22 cellular contexts compared by ENCODE assay signal in the genomic region with DNA sequence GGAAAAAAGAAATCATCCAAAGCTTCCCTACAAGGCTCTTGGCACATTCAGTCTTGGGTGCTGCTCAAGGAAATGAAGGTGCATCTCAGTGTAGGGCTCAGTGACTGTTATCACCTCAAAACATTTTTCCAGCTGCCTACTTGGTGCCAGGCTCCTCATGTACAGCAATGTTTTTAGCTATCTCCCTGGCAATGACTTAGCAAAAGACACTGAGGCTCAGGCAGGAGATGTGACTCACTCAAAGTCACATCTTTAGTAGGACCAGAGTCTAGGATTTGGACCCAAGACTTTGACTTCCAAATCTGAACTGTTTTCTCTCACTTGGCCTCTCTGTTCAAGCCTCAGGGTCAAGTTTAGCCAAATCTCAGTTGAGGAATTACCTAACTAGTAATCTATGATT.
DNase-seq lines count a peak whose midpoint lies in the region; ATAC-seq, FAIRE-seq and TF ChIP-seq lines count a peak whose summit lies in the region.
"Had no signal": no experiment of that assay in that cellular context is flagged by ENCODE, and none has a peak within 500 bp of the region (broad histone marks: within the 10 kb centered on the region; RNA-seq: fewer than 3 reads in every experiment).

No MANE protein-coding gene starts in this region.

- no peak overlapping the region for H3K4me2 ChIP-seq in K562 (ENCODE audit: insufficient read depth, low read length)
- H3K4me2 ChIP-seq in trophoblast cell (ENCODE audit: low read length), result no peak overlapping the region

- H3K79me2 ChIP-seq in K562 (ENCODE audit: control insufficient read depth, insufficient read depth, low read length) (no peaks in the 10 kb centered on the region), trophoblast cell (ENCODE audit: control insufficient read depth, insufficient read depth, low read length, poor library complexity) (no peaks in the 10 kb centered on the region)

- BruUV-seq in K562 (replicated peaks; lab: Mats Ljungman, UMichigan), result no TSS peak

- DNase-seq in H54 (ENCODE audit: insufficient read length, low spot score) (peak; percentile 20), OCI-M1 (lab: John Stamatoyannopoulos, UW) (peak; percentile 15), K562 (ENCODE audit: extremely low read depth in 1 of 4, low spot score in 3 of 4) (peak in 1 of 4 experiments; percentile 16), trophoblast cell (no peak), HCEC 1CT (no peak), NCI-H1105 treated with DMSO at 0.1 percent for 48 hours (lab: John Stamatoyannopoulos, UW) (no peak)
- DNase-seq: DMS 273 treated with DMSO at 0.1 percent for 48 hours, DND-41, GOT3, Karpas-422, MM.1S, NCI-H1105, NCI-H1694 treated with DMSO at 0.1 percent for 48 hours, NCI-H524, NCI-H82, PC-3, SIG-M5, T-cell had no signal

- peak; percentile 15 for FAIRE-seq in H54 (lab: Jason Lieb, UNC)
- FAIRE-seq in K562 (lab: Jason Lieb, UNC), result no peak
- FAIRE-seq: G401.6 had no signal

- no peak overlapping the region for H3K18ac ChIP-seq in trophoblast cell (ENCODE audit: low read length)

- intact Hi-C loops in K562 (cut with micrococcal nuclease), result loop anchor here (10.0 kb wide), 1 partner anchor 55 kb away; no protein-coding TSS in a partner anchor

- H4K12ac ChIP-seq in trophoblast cell (ENCODE audit: low read depth, low read length), result no peak overlapping the region

- no peaks in the 10 kb centered on the region for H3K9me1 ChIP-seq in K562 (ENCODE audit: control insufficient read depth, insufficient read depth, low read length)

- H3K9ac ChIP-seq in K562 (ENCODE audit: insufficient read depth in 1 of 2, low read depth in 2 of 2, low read length in 2 of 2) (no peak overlapping the region), trophoblast cell (ENCODE audit: low read length) (no peak overlapping the region)

- no peak overlapping the region for H3K27ac ChIP-seq in K562 (ENCODE audit: extremely low read depth, low read depth, low read length)
- no peak overlapping the region for H3K27ac ChIP-seq in trophoblast cell (ENCODE audit: low read depth, low read length)
- H3K27ac ChIP-seq: RWPE1 had no signal

- no peak for TF ChIP-seq RAD21 in K562 (CRISPR knock-in tag; conservative IDR thresholded peaks at IDR 0.05 in 1 of 2, IDR thresholded peaks at IDR 0.05 in 1 of 2)

- TF ChIP-seq POLR2A in H54 (IDR thresholded peaks at IDR 0.05; ENCODE audit: low read depth, low read length) (no peak), K562 (conservative IDR thresholded peaks at IDR 0.05) (no peak)

- POLR2A ChIA-PET in K562 (lab: Yijun Ruan, JAX), result interaction anchor here (0.7 kb wide), 1 partner anchor 9 kb away, joined by 3 read pairs; no protein-coding TSS in a partner anchor

- CTCF ChIA-PET in K562 (lab: Yijun Ruan, JAX; ENCODE audit: low intra/inter-chr PET ratio), result no interaction called here

- H4K20me1 ChIP-seq in K562 (replicated peaks; ENCODE audit: control insufficient read depth, insufficient read depth, low read length), result no peaks in the 10 kb centered on the region

- no peaks in the 10 kb centered on the region for H3K79me1 ChIP-seq in trophoblast cell (ENCODE audit: low read length)

- H4K91ac ChIP-seq in trophoblast cell (ENCODE audit: low read depth, low read length), result no peak overlapping the region

- peak overlapping the region; percentile 46 for H3K23ac ChIP-seq in trophoblast cell (ENCODE audit: low read length)

- no peaks in the 10 kb centered on the region; the same call in 2 of the 3 replicates for H3K36me3 ChIP-seq in K562 (ENCODE audit: control insufficient read depth, insufficient read depth, low read length)
- H3K36me3 ChIP-seq in trophoblast cell (ENCODE audit: control insufficient read depth in 1 of 2, insufficient read depth in 2 of 2, low read length in 2 of 2), result no peaks in the 10 kb centered on the region

- H2BK120ac ChIP-seq in trophoblast cell (ENCODE audit: insufficient read depth, low read length, poor library complexity), result no peak overlapping the region

- H3K9me3 ChIP-seq in K562 (replicated peaks; ENCODE audit: control insufficient read depth, insufficient read depth, low read depth, low read length) (no peaks in the 10 kb centered on the region), trophoblast cell (ENCODE audit: insufficient read depth, low read depth, low read length) (peaks cover 4% of the 10 kb centered on the region)

- H3K14ac ChIP-seq in trophoblast cell (ENCODE audit: low read length), result no peak overlapping the region

- H3K4me3 ChIP-seq in K562 (no peak overlapping the region), trophoblast cell (ENCODE audit: low read depth, low read length) (no peak overlapping the region)

- H3K4ac ChIP-seq in trophoblast cell (ENCODE audit: low read depth, low read length), result no peak overlapping the region

- no peak for TF ChIP-seq EP300 in K562 (IDR thresholded peaks at IDR 0.05; ENCODE audit: low read length)

- no peak overlapping the region for H2AFZ ChIP-seq in K562 (ENCODE audit: low read depth, low read length)
- no peak overlapping the region for H2AFZ ChIP-seq in trophoblast cell (ENCODE audit: insufficient read depth, low read length, poor library complexity)

- no peaks in the 10 kb centered on the region for H3K27me3 ChIP-seq in K562 (ENCODE audit: control insufficient read depth in 2 of 2, insufficient read depth in 2 of 2, low read length in 2 of 2)
- no peaks in the 10 kb centered on the region for H3K27me3 ChIP-seq in trophoblast cell (ENCODE audit: insufficient read depth, low read length)

- no peak overlapping the region for H2AK5ac ChIP-seq in trophoblast cell (ENCODE audit: low read length)

- no peak for TF ChIP-seq CTCF in K562 (IDR thresholded peaks at IDR 0.05 in 2 of 3, conservative IDR thresholded peaks at IDR 0.05 in 1 of 3; ENCODE audit: insufficient read depth in 2 of 3, low read depth in 1 of 3, low read length in 3 of 3)

- peaks cover 0 to 3% of the 10 kb centered on the region in 2 experiments; a peak in 2 of 5 replicates for H3K4me1 ChIP-seq in K562 (replicated peaks in 1 of 2; ENCODE audit: control insufficient read depth in 2 of 2, insufficient read depth in 2 of 2, low read length in 2 of 2)
- H3K4me1 ChIP-seq in trophoblast cell (ENCODE audit: control insufficient read depth in 1 of 2, insufficient read depth in 2 of 2, low read length in 2 of 2), result no peaks in the 10 kb centered on the region

- in situ Hi-C loops in K562 (cut with MboI), result no loop called here

- H4K8ac ChIP-seq in trophoblast cell (ENCODE audit: low read depth, low read length), result no peak overlapping the region

- no peak overlapping the region for H2BK5ac ChIP-seq in trophoblast cell (ENCODE audit: low read depth, low read length, poor library complexity)

- no peak overlapping the region for H2BK12ac ChIP-seq in trophoblast cell (ENCODE audit: low read length)

- no peak for ATAC-seq in K562
- no peak for ATAC-seq in HG03442 (IDR thresholded peaks at IDR 0.05; ENCODE audit: unreplicated experiment)
- ATAC-seq: PC-3, SK-N-SH treated with all-trans-retinoic acid at 6 μM for 48 hours, T-cell had no signal

TF ChIP-seq in K562, 482 proteins besides CTCF, POLR2A, EP300 and RAD21:
- TF ChIP-seq MAFF (IDR thresholded peaks at IDR 0.05; ENCODE audit: low read length) (peak; percentile 20; the same call in 1 of the 2 replicates), MAFG (tag; conservative IDR thresholded peaks at IDR 0.05) (peak; percentile 67), ELF4 (CRISPR knock-in tag; IDR thresholded peaks at IDR 0.05) (no peak), ZNF316 (IDR thresholded peaks at IDR 0.05) (peak; percentile 23; the same call in 1 of the 2 replicates), C11orf30 (IDR thresholded peaks at IDR 0.05; ENCODE audit: low read depth) (peak; percentile 51; the same call in 1 of the 2 replicates), NFE2 (IDR thresholded peaks at IDR 0.05; ENCODE audit: low read depth) (peak; percentile 68)

Comparison
In these comparisons a context has a peak if more than half of its experiments do, and no peak if none do; other contexts are left out.
1. DNase-seq: peak in H54 (single experiment) and OCI-M1 (single experiment); none in trophoblast cell (0 of 2), HCEC 1CT (single experiment) and NCI-H1105 treated with DMSO at 0.1 percent for 48 hours (single experiment).